In genomic region chr14:90732723-90733122, GRCh38 we compare ENCODE assay signal across 30 cellular contexts.
DNase-seq lines count a peak whose midpoint lies in the region; ATAC-seq and TF ChIP-seq lines count a peak whose summit lies in the region.
"Had no signal": no experiment of that assay in that cellular context is flagged by ENCODE, and none has a peak within 500 bp of the region (broad histone marks: within the 10 kb centered on the region; RNA-seq: fewer than 3 reads in every experiment).

No MANE protein-coding gene starts in this region.

- H3K36me3 Mint-ChIP-seq in stimulated activated naive CD8-positive, alpha-beta T cell treated with anti-CD3 and anti-CD28 coated beads, Interleukin-15, Interleukin-2, amounts not matched to agents 100 ng/mL and 50 ng/mL, for 24 hours (ENCODE audit: low read depth): no peaks in the 10 kb centered on the region
- peaks cover 25% of the 10 kb centered on the region for H3K36me3 Mint-ChIP-seq in endothelial cell (ENCODE audit: low read depth, unreplicated experiment)
- H3K36me3 Mint-ChIP-seq in stimulated activated effector memory CD8-positive, alpha-beta T cell treated with anti-CD3 and anti-CD28 coated beads, Interleukin-12 subunit alpha, Interleukin-12 subunit beta, amount 100 ng/mL, for 72 hours: no peaks in the 10 kb centered on the region
- H3K36me3 Mint-ChIP-seq: activated CD8-positive, alpha-beta memory T cell treated with anti-CD3 and anti-CD28 coated beads, Interleukin-2, amount 10 ng/mL, durations not matched to agents 7 days and 5 days; CD4-positive, CD25-positive, alpha-beta regulatory T cell had no signal

- no peaks in the 10 kb centered on the region for H3K9me2 ChIP-seq in MM.1S (replicated peaks; ENCODE audit: insufficient read depth, low read length)

- H3K4me3 Mint-ChIP-seq in stimulated activated naive CD8-positive, alpha-beta T cell treated with anti-CD3 and anti-CD28 coated beads, Interleukin-15, Interleukin-2, amounts not matched to agents 100 ng/mL and 50 ng/mL, for 24 hours: peak overlapping the region; percentile 25
- no peak overlapping the region for H3K4me3 Mint-ChIP-seq in stimulated activated naive CD8-positive, alpha-beta T cell treated with anti-CD3 and anti-CD28 coated beads, Interleukin-15, amount 100 ng/mL, for 72 hours
- peak overlapping the region; percentile 7 for H3K4me3 Mint-ChIP-seq in endothelial cell (ENCODE audit: unreplicated experiment)
- H3K4me3 Mint-ChIP-seq in stimulated activated effector memory CD8-positive, alpha-beta T cell treated with anti-CD3 and anti-CD28 coated beads, Interleukin-12 subunit alpha, Interleukin-12 subunit beta, amount 100 ng/mL, for 72 hours: no peak overlapping the region
- H3K4me3 Mint-ChIP-seq: activated B cell treated with CpG ODN at 0.5 μM for 24 hours; activated CD8-positive, alpha-beta memory T cell treated with anti-CD3 and anti-CD28 coated beads, Interleukin-2, amount 10 ng/mL, durations not matched to agents 7 days and 5 days; activated T-cell treated with anti-CD3 and anti-CD28 coated beads, Interleukin-2, amount 50 U/mL, for 4 hours; CD4-positive, CD25-positive, alpha-beta regulatory T cell; memory B cell; nephron progenitor cell had no signal

- no peaks in the 10 kb centered on the region for H3K36me3 ChIP-seq in sigmoid colon
- no peaks in the 10 kb centered on the region for H3K36me3 ChIP-seq in MM.1S (replicated peaks; ENCODE audit: insufficient read depth, low read length)
- H3K36me3 ChIP-seq: ovary, SJSA1, spleen had no signal

- H3K27me3 Mint-ChIP-seq in stimulated activated naive CD8-positive, alpha-beta T cell treated with anti-CD3 and anti-CD28 coated beads, Interleukin-15, Interleukin-2, amounts not matched to agents 100 ng/mL and 50 ng/mL, for 24 hours: no peaks in the 10 kb centered on the region
- H3K27me3 Mint-ChIP-seq in stimulated activated naive CD8-positive, alpha-beta T cell treated with anti-CD3 and anti-CD28 coated beads, Interleukin-15, amount 100 ng/mL, for 72 hours: peaks cover 7% of the 10 kb centered on the region
- H3K27me3 Mint-ChIP-seq in endothelial cell (ENCODE audit: unreplicated experiment): no peaks in the 10 kb centered on the region

- peaks cover 0 to 15% (median 10%) of the 10 kb centered on the region in 4 donors for H3K4me1 ChIP-seq in sigmoid colon
- H3K4me1 ChIP-seq in MM.1S (ENCODE audit: low read length): no peaks in the 10 kb centered on the region
- H3K4me1 ChIP-seq: SJSA1 had no signal

- no peaks in the 10 kb centered on the region for H3F3A ChIP-seq in MM.1S (ENCODE audit: insufficient read depth, low read length)

- 80 to 84% methylated on average over 6 of the region's 6 CpGs for WGBS in sigmoid colon, 2 donors

- H3K9me3 ChIP-seq in sigmoid colon (no peaks in the 10 kb centered on the region), MM.1S (replicated peaks; ENCODE audit: insufficient read depth, low read length) (no peaks in the 10 kb centered on the region)
- H3K9me3 ChIP-seq: ovary, SJSA1, spleen, stomach had no signal

- H3K4me3 ChIP-seq in sigmoid colon (no peak overlapping the region), MM.1S (ENCODE audit: low read length) (no peak overlapping the region)
- H3K4me3 ChIP-seq: GM23248, ovary, SJSA1, spleen, stomach had no signal

- no peak overlapping the region for H3K4me2 ChIP-seq in MM.1S (ENCODE audit: low read depth, low read length)

- H3K9ac ChIP-seq in MM.1S (ENCODE audit: low read length): no peak overlapping the region
- H3K9ac ChIP-seq: GM23248 had no signal

- peak overlapping the region; percentile 53 for H3K27ac Mint-ChIP-seq in stimulated activated naive CD8-positive, alpha-beta T cell treated with anti-CD3 and anti-CD28 coated beads, Interleukin-15, Interleukin-2, amounts not matched to agents 100 ng/mL and 50 ng/mL, for 24 hours
- peak overlapping the region in 1 of 2 donors; percentile 6 for H3K27ac Mint-ChIP-seq in stimulated activated naive CD8-positive, alpha-beta T cell treated with anti-CD3 and anti-CD28 coated beads, Interleukin-15, amount 100 ng/mL, for 72 hours
- H3K27ac Mint-ChIP-seq in endothelial cell (ENCODE audit: unreplicated experiment): peak overlapping the region; percentile 72
- H3K27ac Mint-ChIP-seq in stimulated activated effector memory CD8-positive, alpha-beta T cell treated with anti-CD3 and anti-CD28 coated beads, Interleukin-12 subunit alpha, Interleukin-12 subunit beta, amount 100 ng/mL, for 72 hours: no peak overlapping the region
- H3K27ac Mint-ChIP-seq: activated B cell treated with CpG ODN at 0.5 μM for 24 hours; activated CD8-positive, alpha-beta memory T cell treated with anti-CD3 and anti-CD28 coated beads, Interleukin-2, amount 10 ng/mL, durations not matched to agents 7 days and 5 days; CD4-positive, CD25-positive, alpha-beta regulatory T cell; memory B cell; nephron progenitor cell had no signal

- H3K4me1 Mint-ChIP-seq in stimulated activated naive CD8-positive, alpha-beta T cell treated with anti-CD3 and anti-CD28 coated beads, Interleukin-15, Interleukin-2, amounts not matched to agents 100 ng/mL and 50 ng/mL, for 24 hours (ENCODE audit: low read depth): no peaks in the 10 kb centered on the region
- H3K4me1 Mint-ChIP-seq in stimulated activated naive CD8-positive, alpha-beta T cell treated with anti-CD3 and anti-CD28 coated beads, Interleukin-15, amount 100 ng/mL, for 72 hours: no peaks in the 10 kb centered on the region
- peaks cover 24% of the 10 kb centered on the region for H3K4me1 Mint-ChIP-seq in endothelial cell (ENCODE audit: unreplicated experiment)
- H3K4me1 Mint-ChIP-seq in stimulated activated effector memory CD8-positive, alpha-beta T cell treated with anti-CD3 and anti-CD28 coated beads, Interleukin-12 subunit alpha, Interleukin-12 subunit beta, amount 100 ng/mL, for 72 hours: no peaks in the 10 kb centered on the region
- H3K4me1 Mint-ChIP-seq: activated B cell treated with CpG ODN at 0.5 μM for 24 hours; activated CD8-positive, alpha-beta memory T cell treated with anti-CD3 and anti-CD28 coated beads, Interleukin-2, amount 10 ng/mL, durations not matched to agents 7 days and 5 days; memory B cell had no signal

- ATAC-seq in stimulated activated naive CD8-positive, alpha-beta T cell treated with anti-CD3 and anti-CD28 coated beads, Interleukin-15, amount 100 ng/mL, for 72 hours: no peak
- ATAC-seq in GM19397 (IDR thresholded peaks at IDR 0.05; ENCODE audit: unreplicated experiment) (no peak), GM21528 (IDR thresholded peaks at IDR 0.05; ENCODE audit: low FRiP score, unreplicated experiment) (no peak)
- no peak for ATAC-seq in stimulated activated effector memory CD8-positive, alpha-beta T cell treated with anti-CD3 and anti-CD28 coated beads, Interleukin-12 subunit alpha, Interleukin-12 subunit beta, amount 100 ng/mL, for 72 hours
- ATAC-seq: activated CD8-positive, alpha-beta memory T cell treated with anti-CD3 and anti-CD28 coated beads, Interleukin-2, amount 10 ng/mL, durations not matched to agents 7 days and 5 days; activated T-cell treated with anti-CD3 and anti-CD28 coated beads, Interleukin-2, amount 50 U/mL, for 4 hours had no signal

- H3K9me3 Mint-ChIP-seq in stimulated activated naive CD8-positive, alpha-beta T cell treated with anti-CD3 and anti-CD28 coated beads, Interleukin-15, Interleukin-2, amounts not matched to agents 100 ng/mL and 50 ng/mL, for 24 hours: no peaks in the 10 kb centered on the region
- H3K9me3 Mint-ChIP-seq in stimulated activated naive CD8-positive, alpha-beta T cell treated with anti-CD3 and anti-CD28 coated beads, Interleukin-15, amount 100 ng/mL, for 72 hours: no peaks in the 10 kb centered on the region
- H3K9me3 Mint-ChIP-seq in endothelial cell (ENCODE audit: unreplicated experiment): no peaks in the 10 kb centered on the region
- no peaks in the 10 kb centered on the region for H3K9me3 Mint-ChIP-seq in stimulated activated effector memory CD8-positive, alpha-beta T cell treated with anti-CD3 and anti-CD28 coated beads, Interleukin-12 subunit alpha, Interleukin-12 subunit beta, amount 100 ng/mL, for 72 hours
- H3K9me3 Mint-ChIP-seq: activated B cell treated with CpG ODN at 0.5 μM for 24 hours; activated T-cell treated with anti-CD3 and anti-CD28 coated beads, Interleukin-2, amount 50 U/mL, for 4 hours; memory B cell had no signal

- TF ChIP-seq CTCF in endothelial cell (IDR thresholded peaks at IDR 0.05; ENCODE audit: unreplicated experiment) (no peak), sigmoid colon (IDR thresholded peaks at IDR 0.05) (no peak), MM.1S (IDR thresholded peaks at IDR 0.05; ENCODE audit: low read length) (no peak)

- H3K79me2 ChIP-seq in MM.1S (ENCODE audit: low read length): no peaks in the 10 kb centered on the region

- peak overlapping the region in 3 of 4 donors; percentile 61 to 67 (median 62) for H3K27ac ChIP-seq in sigmoid colon
- no peak overlapping the region for H3K27ac ChIP-seq in MM.1S (ENCODE audit: low read length)
- H3K27ac ChIP-seq: GM23248, ovary, SJSA1 had no signal

- intact Hi-C loops in sigmoid colon (cut with DNase I): no loop called here

- TF ChIP-seq POLR2A in sigmoid colon (IDR thresholded peaks at IDR 0.05): no peak

- no peak overlapping the region for H2AFZ ChIP-seq in MM.1S (ENCODE audit: low read length)
- H2AFZ ChIP-seq: GM23248 had no signal

- TF ChIP-seq EP300 in sigmoid colon (IDR thresholded peaks at IDR 0.05): no peak

- no peaks in the 10 kb centered on the region for H4K20me1 ChIP-seq in MM.1S (ENCODE audit: insufficient read depth, low read length)

- no peaks in the 10 kb centered on the region for H3K27me3 ChIP-seq in sigmoid colon
- no peaks in the 10 kb centered on the region for H3K27me3 ChIP-seq in MM.1S (replicated peaks; ENCODE audit: insufficient read depth, low read length)
- H3K27me3 ChIP-seq: ovary, SJSA1, spleen, stomach had no signal

- DNase-seq in stimulated activated naive CD8-positive, alpha-beta T cell treated with anti-CD3 and anti-CD28 coated beads, Interleukin-15, amount 100 ng/mL, for 72 hours: no peak
- no peak for DNase-seq in endothelial cell (ENCODE audit: low spot score)
- DNase-seq in sigmoid colon: no peak
- no peak for DNase-seq in stimulated activated effector memory CD8-positive, alpha-beta T cell treated with anti-CD3 and anti-CD28 coated beads, Interleukin-12 subunit alpha, Interleukin-12 subunit beta, amount 100 ng/mL, for 72 hours (ENCODE audit: low spot score in 2 of 2)
- DNase-seq in MM.1S: no peak
- DNase-seq: activated B cell treated with CpG ODN at 0.5 μM for 24 hours; activated CD4-positive, alpha-beta T cell treated with anti-CD3 and anti-CD28 coated beads, Interleukin-2, amount 50 U/mL, for 1 hour; activated CD8-positive, alpha-beta memory T cell treated with anti-CD3 and anti-CD28 coated beads, Interleukin-2, amount 10 ng/mL, durations not matched to agents 7 days and 5 days; activated gamma-delta T cell treated with Interleukin-2 at 50 U/mL for 16 hours; activated T-cell treated with anti-CD3 and anti-CD28 coated beads, Interleukin-2, amount 50 U/mL, for 4 hours; CD4-positive, CD25-positive, alpha-beta regulatory T cell; DMS79 treated with DMSO at 0.1 percent for 48 hours; GDM1; GM23248; left cardiac atrium; NCI-H1092; NCI-H1694; nephron progenitor cell; ovary; retina; RPMI8226; spleen; stimulated activated CD4-positive, alpha-beta T cell treated with anti-CD3 and anti-CD28 coated beads, Interleukin-2, amount 100 ng/mL, for 24 hours; stomach; T1000 had no signal

Comparison
In these comparisons a context has a peak if more than half of its experiments do, and no peak if none do; other contexts are left out.
1. H3K4me3 Mint-ChIP-seq: peak in stimulated activated naive CD8-positive, alpha-beta T cell treated with anti-CD3 and anti-CD28 coated beads, Interleukin-15, Interleukin-2, amounts not matched to agents 100 ng/mL and 50 ng/mL, for 24 hours (single experiment) and endothelial cell (single experiment); none in stimulated activated naive CD8-positive, alpha-beta T cell treated with anti-CD3 and anti-CD28 coated beads, Interleukin-15, amount 100 ng/mL, for 72 hours (0 of 2) and stimulated activated effector memory CD8-positive, alpha-beta T cell treated with anti-CD3 and anti-CD28 coated beads, Interleukin-12 subunit alpha, Interleukin-12 subunit beta, amount 100 ng/mL, for 72 hours (single experiment).